10 cellular contexts compared by ENCODE assay signal in genomic region chr10:6786579-6787031, GRCh38.
DNase-seq lines count a peak whose midpoint lies in the region; ATAC-seq and TF ChIP-seq lines count a peak whose summit lies in the region.
"Had no signal": no experiment of that assay in that cellular context is flagged by ENCODE, and none has a peak within 500 bp of the region (broad histone marks: within the 10 kb centered on the region; RNA-seq: fewer than 3 reads in every experiment).

No MANE protein-coding gene starts in this region.

- H3K4me1 ChIP-seq in HCT116 (ENCODE audit: control insufficient read depth in 1 of 2, insufficient read depth in 2 of 2, low read length in 2 of 2) (peaks cover 0 to 10% of the 10 kb centered on the region in 2 experiments; a peak in 2 of 4 replicates), smooth muscle cell (ENCODE audit: low read depth) (peaks cover 8% of the 10 kb centered on the region)

- H3K79me2 ChIP-seq in HCT116 (ENCODE audit: insufficient read depth, low read length) (no peaks in the 10 kb centered on the region), smooth muscle cell (ENCODE audit: low read depth) (no peaks in the 10 kb centered on the region)

- in situ Hi-C loops in astrocyte of the cerebellum (cut with HindIII; ENCODE audit: low sequenced_read_pairs) = no loop called here

- H3K9me3 ChIP-seq in HCT116 (ENCODE audit: control insufficient read depth in 1 of 2, insufficient read depth in 1 of 2, low read depth in 1 of 2, low read length in 2 of 2) = no peaks in the 10 kb centered on the region
- no peaks in the 10 kb centered on the region for H3K9me3 ChIP-seq in smooth muscle cell (replicated peaks; ENCODE audit: low read depth)

- H3K4me3 ChIP-seq in HCT116 (replicated peaks in 1 of 2; ENCODE audit: low read depth in 1 of 2, low read length in 2 of 2) = no peak overlapping the region
- H3K4me3 ChIP-seq in astrocyte of the cerebellum (ENCODE audit: low read depth, low read length) = no peak overlapping the region
- no peak overlapping the region for H3K4me3 ChIP-seq in smooth muscle cell

- no peak overlapping the region for H2AFZ ChIP-seq in HCT116 (ENCODE audit: low read depth, low read length, poor library complexity, severe bottlenecking)
- H2AFZ ChIP-seq in smooth muscle cell (ENCODE audit: low read depth) = peak overlapping the region; percentile 40

- peak; percentile 45 for TF ChIP-seq RAD21 in HCT116 (IDR thresholded peaks at IDR 0.05; ENCODE audit: low read depth)

- POLR2A ChIA-PET in HCT116 (lab: Charles Lee) = no interaction called here

- intact Hi-C loops in HCT116 (cut with micrococcal nuclease) = no loop called here

- H3K27me3 ChIP-seq in HCT116 (ENCODE audit: insufficient read depth, low read length) (peaks cover 37% of the 10 kb centered on the region), smooth muscle cell (ENCODE audit: low read depth) (no peaks in the 10 kb centered on the region)

- TF ChIP-seq CTCF in HCT116 (IDR thresholded peaks at IDR 0.05 in 2 of 3, conservative IDR thresholded peaks at IDR 0.05 in 1 of 3; ENCODE audit: borderline replicate concordance in 1 of 3, insufficient read depth in 1 of 3, low read depth in 2 of 3, low read length in 2 of 3) (peak; percentile 18 to 60 (median 35); a peak in 4 of 6 replicates), astrocyte of the cerebellum (IDR thresholded peaks at IDR 0.05; ENCODE audit: low read depth, low read length, missing control alignments) (peak; percentile 64), smooth muscle cell (IDR thresholded peaks at IDR 0.05; ENCODE audit: borderline replicate concordance, insufficient read depth, poor library complexity, severe bottlenecking) (peak; percentile 11)

- CTCF ChIA-PET in HCT116 (lab: Charles Lee) = interaction anchor here (1.2 kb wide), 1 partner anchor 50 kb away, joined by 3 read pairs; no protein-coding TSS in a partner anchor

- TF ChIP-seq POLR2A in HCT116 (IDR thresholded peaks at IDR 0.05; ENCODE audit: borderline replicate concordance, extremely low read depth, insufficient read depth, insufficient read length) = no peak
- no peak for TF ChIP-seq POLR2A in GM18505 (IDR thresholded peaks at IDR 0.05; ENCODE audit: borderline replicate concordance, extremely low read depth, insufficient read depth, insufficient read length)

- peak; percentile 72 for ATAC-seq in HCT116
- ATAC-seq in GM18505 (IDR thresholded peaks at IDR 0.05; ENCODE audit: unreplicated experiment) = no peak
- no peak for ATAC-seq in HG02852 (IDR thresholded peaks at IDR 0.05; ENCODE audit: unreplicated experiment)
- ATAC-seq in HG03520 (IDR thresholded peaks at IDR 0.05; ENCODE audit: unreplicated experiment) = no peak

- no peaks in the 10 kb centered on the region for H3K9me2 ChIP-seq in HCT116 (ENCODE audit: insufficient read depth)

- DNase-seq in HCT116 (ENCODE audit: low read depth, low spot score) (no peak), astrocyte of the cerebellum (ENCODE audit: low read depth) (peak; percentile 12), hippocampal formation (lab: John Stamatoyannopoulos, UW) (peak; percentile 36 to 43), smooth muscle cell (lab: John Stamatoyannopoulos, UW; ENCODE audit: unreplicated experiment) (no peak), NCI-H510A treated with DMSO at 0.1 percent for 48 hours (lab: John Stamatoyannopoulos, UW) (no peak)
- DNase-seq: NCI-H146, T-helper 2 cell had no signal

- RAD21 ChIA-PET in HCT116 (lab: Charles Lee; ENCODE audit: low non-redundant PET in 1 of 2, low total read pairs in 2 of 2, uncharacterized antibody in 2 of 2, unreplicated experiment in 2 of 2) = no interaction called here

- no peaks in the 10 kb centered on the region for H3F3A ChIP-seq in smooth muscle cell (ENCODE audit: low read depth)

- H4K20me1 ChIP-seq in HCT116 (ENCODE audit: insufficient read depth) (no peaks in the 10 kb centered on the region), smooth muscle cell (ENCODE audit: low read depth) (no peaks in the 10 kb centered on the region)

- no peaks in the 10 kb centered on the region for H3K36me3 ChIP-seq in HCT116 (ENCODE audit: control insufficient read depth in 1 of 2, insufficient read depth in 2 of 2, low read length in 2 of 2)
- H3K36me3 ChIP-seq in smooth muscle cell (ENCODE audit: low read depth) = no peaks in the 10 kb centered on the region

- H3K4me2 ChIP-seq in HCT116 (ENCODE audit: low read length) (peak overlapping the region; percentile 32), smooth muscle cell (peak overlapping the region; percentile 56)

- 58% methylated on average over 10 of the region's 10 CpGs for WGBS in smooth muscle cell (ENCODE audit: low lambda C conversion rate)

- BruUV-seq in HCT116 (replicated peaks; lab: Mats Ljungman, UMichigan) = no TSS peak

- H3K27ac ChIP-seq in HCT116 (ENCODE audit: low read depth, low read length) (no peak overlapping the region), smooth muscle cell (ENCODE audit: low read depth) (no peak overlapping the region)

- H3K9ac ChIP-seq in HCT116 (ENCODE audit: low read length) (no peak overlapping the region), smooth muscle cell (ENCODE audit: low read depth) (no peak overlapping the region)

TF ChIP-seq in HCT116, 20 proteins besides CTCF, POLR2A, EP300 and RAD21:
- TF ChIP-seq FOSL1 (IDR thresholded peaks at IDR 0.05; ENCODE audit: low read depth) (no peak), POLR2AphosphoS5 (IDR thresholded peaks at IDR 0.05; ENCODE audit: low read depth, low read length) (no peak), EGR1 (IDR thresholded peaks at IDR 0.05; ENCODE audit: low read depth) (peak; percentile 70), TCF7L2 (IDR thresholded peaks at IDR 0.05; ENCODE audit: borderline replicate concordance, extremely low read depth, insufficient read depth, insufficient read length) (no peak)

Comparison
In these comparisons a context has a peak if more than half of its experiments do, and no peak if none do; other contexts are left out.
1. DNase-seq: peak in astrocyte of the cerebellum (single experiment) and hippocampal formation (2 of 2); none in HCT116 (single experiment), smooth muscle cell (single experiment) and NCI-H510A treated with DMSO at 0.1 percent for 48 hours (single experiment).
2. CTCF ChIP-seq: peak in every context shown above with its lines; median percentile 64 in astrocyte of the cerebellum; 35 in HCT116; 11 in smooth muscle cell.